Comparison of ENCODE assay signal across 8 cellular contexts in the genomic region with DNA sequence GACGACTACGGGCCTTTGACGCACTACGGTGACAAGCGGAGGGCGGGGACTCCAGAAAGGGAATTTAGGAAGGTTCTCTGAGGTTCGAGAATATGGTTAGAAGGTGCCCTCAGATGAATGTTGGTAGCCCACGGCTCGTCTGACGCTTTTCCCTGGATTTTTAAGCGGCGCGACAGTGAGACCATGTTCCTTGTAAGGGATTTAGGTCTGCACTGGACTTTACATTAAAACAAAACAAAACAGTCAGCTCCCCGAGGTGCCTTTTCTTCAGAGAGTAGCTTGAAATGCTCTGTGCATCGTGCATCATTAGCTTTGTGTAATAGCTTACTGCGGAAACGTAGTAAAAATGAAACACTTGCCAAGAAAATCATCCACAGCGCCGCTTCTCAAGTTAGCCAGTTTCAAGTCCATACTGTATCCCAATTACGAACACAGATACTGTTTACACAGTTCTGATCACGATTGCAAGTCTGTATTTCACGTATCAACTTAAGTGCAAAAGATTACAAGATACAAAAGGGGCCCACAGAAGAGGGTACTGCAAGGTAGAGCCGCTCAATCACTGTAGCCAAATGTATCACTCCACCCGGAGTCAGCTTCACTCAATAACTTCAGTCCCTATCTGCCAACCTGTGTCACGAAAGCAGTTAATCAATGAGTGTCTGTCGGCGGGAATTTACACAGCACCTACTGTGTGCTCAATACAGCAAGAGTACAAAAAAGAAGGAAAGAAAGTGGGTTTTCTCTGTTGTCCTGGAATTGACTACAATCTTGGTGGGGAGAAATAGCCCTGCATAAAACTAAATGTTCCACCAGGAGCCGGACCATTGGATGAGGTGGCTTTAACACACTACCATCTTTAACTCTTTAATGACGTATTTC. TPM values are rescaled to one million over a fixed set of nuclear protein-coding genes. Genes with fewer than 3 reads are reported as not detected.
DNase-seq lines count a peak whose midpoint lies in the region; ATAC-seq and TF ChIP-seq lines count a peak whose summit lies in the region.

No MANE protein-coding gene starts in this region.

- no peak for DNase-seq in CD4-positive, alpha-beta memory T cell
- DNase-seq in HuH-7 (ENCODE audit: low spot score) (peak; percentile 15), astrocyte of the cerebellum (ENCODE audit: low read depth) (peak; percentile 1), left colon (no peak), epidermal melanocyte (ENCODE audit: insufficient read length, low spot score) (no peak), NCI-H2196 (lab: John Stamatoyannopoulos, UW; ENCODE audit: unreplicated experiment) (no peak)

- peak overlapping the region; percentile 85 for H3K27ac ChIP-seq in CD4-positive, alpha-beta memory T cell (ENCODE audit: low read depth, low read length)
- H3K27ac ChIP-seq in thymus (ENCODE audit: low read depth): peak overlapping the region; percentile 98

- peak overlapping the region; percentile 93 to 99 (median 99) for H3K27ac Mint-ChIP-seq in CD4-positive, alpha-beta memory T cell

- POLR2A ChIA-PET in CD4-positive, alpha-beta memory T cell (lab: Charles Lee; ENCODE audit: partially characterized antibody): interaction anchor here (0.9 to 4.1 kb wide), 13 partner anchors 9 to 370 kb away, joined by 3 to 34 read pairs (median 8); a partner anchor contains a TSS

- TF ChIP-seq CTCF in astrocyte of the cerebellum (IDR thresholded peaks at IDR 0.05; ENCODE audit: low read depth, low read length, missing control alignments): no peak

- H3K4me1 Mint-ChIP-seq in CD4-positive, alpha-beta memory T cell: peaks cover 9 to 44% (median 28%) of the 10 kb centered on the region in 4 donors

- CTCF ChIA-PET in CD4-positive, alpha-beta memory T cell (lab: Charles Lee; ENCODE audit: partially characterized antibody): interaction anchor here (0.7 to 1.6 kb wide), 4 partner anchors 120 to 281 kb away, joined by 3 to 7 read pairs (median 4); no protein-coding TSS in a partner anchor

- 31% methylated on average over 29 of the region's 29 CpGs for WGBS in thymus

- no peaks in the 10 kb centered on the region for H3K36me3 ChIP-seq in CD4-positive, alpha-beta memory T cell (ENCODE audit: insufficient read depth, low read length)
- no peaks in the 10 kb centered on the region for H3K36me3 ChIP-seq in thymus (ENCODE audit: control insufficient read depth, insufficient read depth)

- peak overlapping the region; percentile 90 to 97 (median 94) for H3K4me3 Mint-ChIP-seq in CD4-positive, alpha-beta memory T cell

- no peaks in the 10 kb centered on the region for H3K27me3 ChIP-seq in CD4-positive, alpha-beta memory T cell (ENCODE audit: insufficient read depth, low read length)
- no peaks in the 10 kb centered on the region for H3K27me3 ChIP-seq in thymus (ENCODE audit: control insufficient read depth, insufficient read depth)

- peaks cover 0 to 5% (median 0%) of the 10 kb centered on the region in 8 donors for H3K9me3 Mint-ChIP-seq in CD4-positive, alpha-beta memory T cell

- no peaks in the 10 kb centered on the region for H3K9me3 ChIP-seq in CD4-positive, alpha-beta memory T cell (ENCODE audit: control insufficient read depth in 1 of 2, low read length in 2 of 2)
- no peaks in the 10 kb centered on the region for H3K9me3 ChIP-seq in thymus (ENCODE audit: control insufficient read depth)

- peaks cover 5 to 13% of the 10 kb centered on the region in 2 donors for H3K36me3 Mint-ChIP-seq in CD4-positive, alpha-beta memory T cell

- ATAC-seq in GM19395 (IDR thresholded peaks at IDR 0.05; ENCODE audit: unreplicated experiment): peak; percentile 32
- peak; percentile 29 for ATAC-seq in left colon

- H3K4me1 ChIP-seq in CD4-positive, alpha-beta memory T cell (ENCODE audit: insufficient read depth, low read length): peaks cover 26% of the 10 kb centered on the region
- no peaks in the 10 kb centered on the region for H3K4me1 ChIP-seq in thymus (ENCODE audit: control insufficient read depth, insufficient read depth, low read length)

- no peaks in the 10 kb centered on the region for H3K27me3 Mint-ChIP-seq in CD4-positive, alpha-beta memory T cell

- intact Hi-C loops in CD4-positive, alpha-beta memory T cell (cut with micrococcal nuclease): loop anchor here (1.0 to 5.0 kb wide), 5 partner anchors 32 to 264 kb away; a partner anchor contains a TSS
- intact Hi-C loops in left colon (cut with DNase I, micrococcal nuclease): no loop called here

- peak overlapping the region; percentile 69 to 84 for H3K4me3 ChIP-seq in CD4-positive, alpha-beta memory T cell (ENCODE audit: low read length in 2 of 2)
- H3K4me3 ChIP-seq in astrocyte of the cerebellum (ENCODE audit: low read depth, low read length): peak overlapping the region; percentile 71
- peak overlapping the region; percentile 68 for H3K4me3 ChIP-seq in thymus (ENCODE audit: low read length)

- in situ Hi-C loops in astrocyte of the cerebellum (cut with HindIII; ENCODE audit: low sequenced_read_pairs): no loop called here

RNA-seq across cellular contexts. Expression of a gene that starts 0.5 kb away (rescaled TPM):
- 10 to 100 TPM; 13.0 to 14.2 TPM for total RNA-seq in CD4-positive, alpha-beta memory T cell
- 1 to 10 TPM; 5.6 to 7.3 TPM for polyA plus RNA-seq in CD4-positive, alpha-beta memory T cell
- 1 to 10 TPM; 5.5 to 5.7 TPM for total RNA-seq in left colon
- 13.3 TPM for polyA plus RNA-seq in thymus

RNA-seq across cellular contexts. Expression of a gene that starts 32.4 kb away (rescaled TPM):
- total RNA-seq in CD4-positive, alpha-beta memory T cell: 10 to 100 TPM; 46.7 to 52.5 TPM
- polyA plus RNA-seq in CD4-positive, alpha-beta memory T cell: 10 to 100 TPM; 43.9 to 51.0 TPM
- total RNA-seq in left colon: 10 to 100 TPM; 73.9 to 92.6 TPM
- polyA plus RNA-seq in thymus: 88.6 TPM

RNA-seq across cellular contexts. Expression of a gene that starts 41.5 kb away (rescaled TPM):
- total RNA-seq in CD4-positive, alpha-beta memory T cell: 10 to 100 TPM; 22.1 to 22.9 TPM
- 10 to 100 TPM in 1 of 2 donors, 1 to 10 TPM in 1; 6.3 to 16.5 TPM for polyA plus RNA-seq in CD4-positive, alpha-beta memory T cell
- 10 to 100 TPM; 15.9 to 21.2 TPM for total RNA-seq in left colon
- 20.4 TPM for polyA plus RNA-seq in thymus

Comparison
In these comparisons a context has a peak if more than half of its experiments do, and no peak if none do; other contexts are left out.
1. DNase-seq: peak in HuH-7 (single experiment) and astrocyte of the cerebellum (single experiment); none in CD4-positive, alpha-beta memory T cell (0 of 5), left colon (0 of 2), epidermal melanocyte (single experiment) and NCI-H2196 (single experiment).
2. Peak in every context shown above with its lines, with median percentiles within 50 percentile points of each other: H3K4me3 ChIP-seq.